ENCODE assay signal across 23 cellular contexts in the genomic region with DNA sequence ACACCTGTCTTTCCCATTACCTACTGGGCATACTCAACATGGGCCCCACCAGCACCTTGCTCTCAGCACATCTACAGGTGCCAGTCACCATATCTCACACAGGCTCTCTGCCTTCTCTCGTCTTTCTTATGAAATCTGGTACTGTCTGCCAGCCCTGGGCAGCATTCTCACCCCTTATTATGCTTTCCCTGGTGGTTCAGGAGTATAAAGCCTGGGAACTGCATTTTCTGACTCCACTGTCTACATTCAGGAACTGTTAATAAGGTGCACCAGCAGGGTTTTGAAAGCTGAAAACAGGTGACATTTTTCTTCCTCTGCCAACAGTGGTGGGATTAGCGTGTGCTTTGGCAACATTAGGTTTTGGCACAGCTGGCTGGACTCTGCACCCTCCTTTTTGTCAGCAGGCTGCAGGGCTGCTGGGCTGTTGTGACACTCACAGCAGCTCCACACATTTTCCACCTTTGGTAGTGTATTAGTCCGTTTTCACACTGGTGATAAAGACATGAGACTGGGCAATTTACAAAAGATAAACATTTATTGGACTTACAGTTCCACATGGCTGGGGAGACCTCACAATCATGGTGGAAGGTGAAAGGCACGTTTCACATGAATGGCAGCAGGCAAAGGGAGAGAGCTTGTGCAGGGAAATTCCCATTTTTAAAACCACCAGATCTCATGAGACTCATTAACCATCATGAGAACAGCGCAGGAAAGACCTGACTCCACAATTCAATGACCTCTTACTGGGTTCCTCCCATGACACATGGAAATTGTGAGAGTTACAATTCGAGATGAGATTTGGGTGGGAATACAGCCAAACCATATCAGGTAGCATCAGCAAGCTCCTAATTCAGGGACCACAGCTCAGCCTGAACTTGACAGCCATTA.
DNase-seq lines count a peak whose midpoint lies in the region; ATAC-seq and TF ChIP-seq lines count a peak whose summit lies in the region.
"Had no signal": no experiment of that assay in that cellular context is flagged by ENCODE, and none has a peak within 500 bp of the region (broad histone marks: within the 10 kb centered on the region; RNA-seq: fewer than 3 reads in every experiment).

No MANE protein-coding gene starts in this region.

- no peak overlapping the region for H3K4ac ChIP-seq in neuronal stem cell (ENCODE audit: low read length)

- in situ Hi-C loops in Caki2 (cut with HindIII; ENCODE audit: low pct_unique_long_range_greater_than_20kb, low sequenced_read_pairs), result no loop called here

- no peaks in the 10 kb centered on the region for H3K27me3 ChIP-seq in neuronal stem cell (ENCODE audit: control insufficient read depth in 3 of 3, insufficient read depth in 3 of 3, low read depth in 1 of 3, low read length in 3 of 3)
- no peaks in the 10 kb centered on the region for H3K27me3 ChIP-seq in uterus
- H3K27me3 ChIP-seq: BLaER1, SJSA1 had no signal

- no peak overlapping the region for H3K14ac ChIP-seq in neuronal stem cell (ENCODE audit: low read length)

- no peak overlapping the region for H3K23ac ChIP-seq in neuronal stem cell (ENCODE audit: low read depth, low read length, poor library complexity)

- H3K36me3 ChIP-seq in neuronal stem cell (replicated peaks in 1 of 2; ENCODE audit: control insufficient read depth in 2 of 2, insufficient read depth in 2 of 2, low read length in 2 of 2) (peaks cover 0 to 10% of the 10 kb centered on the region in 2 donors), uterus (no peaks in the 10 kb centered on the region)
- H3K36me3 ChIP-seq: BLaER1, SJSA1 had no signal

- no peak overlapping the region for H2AK5ac ChIP-seq in neuronal stem cell (ENCODE audit: low read depth, low read length)

- H3K4me3 ChIP-seq in epithelial cell of proximal tubule (ENCODE audit: low read depth, low read length) (no peak overlapping the region), neuronal stem cell (ENCODE audit: low read length in 2 of 2) (no peak overlapping the region), uterus (no peak overlapping the region)
- H3K4me3 ChIP-seq: BLaER1, GM23248, PC-9, SJSA1 had no signal

- no peak overlapping the region for H3K4me2 ChIP-seq in neuronal stem cell (ENCODE audit: insufficient read depth, low read length, poor library complexity, severe bottlenecking)
- H3K4me2 ChIP-seq: BLaER1, KMS-11, PC-9 had no signal

- ATAC-seq in GM18907 (IDR thresholded peaks at IDR 0.05; ENCODE audit: unreplicated experiment), result peak; percentile 45
- ATAC-seq in activated CD8-positive, alpha-beta T cell treated with anti-CD3 and anti-CD28 coated beads for 36 hours, result no peak

- H3K9ac ChIP-seq in neuronal stem cell (ENCODE audit: low read depth, low read length, poor library complexity), result no peak overlapping the region
- H3K9ac ChIP-seq: BLaER1, GM23248, KMS-11 had no signal

- no peak for TF ChIP-seq POLR2A in uterus (IDR thresholded peaks at IDR 0.05)

- H3K36me3 Mint-ChIP-seq in activated CD8-positive, alpha-beta T cell treated with anti-CD3 and anti-CD28 coated beads for 36 hours (ENCODE audit: low read depth), result no peaks in the 10 kb centered on the region
- H3K36me3 Mint-ChIP-seq: CD4-positive, CD25-positive, alpha-beta regulatory T cell; IgD-negative memory B cell had no signal

- peaks cover 2% of the 10 kb centered on the region for H3K27me3 Mint-ChIP-seq in activated CD8-positive, alpha-beta T cell treated with anti-CD3 and anti-CD28 coated beads for 36 hours
- H3K27me3 Mint-ChIP-seq: IgD-negative memory B cell had no signal

- peaks cover 4% of the 10 kb centered on the region for H3K9me3 Mint-ChIP-seq in activated CD8-positive, alpha-beta T cell treated with anti-CD3 and anti-CD28 coated beads for 36 hours

- POLR2A ChIA-PET in activated CD8-positive, alpha-beta T cell treated with anti-CD3 and anti-CD28 coated beads for 36 hours (lab: Charles Lee), result no interaction called here

- H4K91ac ChIP-seq in neuronal stem cell (ENCODE audit: low read depth, low read length, poor library complexity), result no peak overlapping the region

- CTCF ChIA-PET in activated CD8-positive, alpha-beta T cell treated with anti-CD3 and anti-CD28 coated beads for 36 hours (lab: Charles Lee), result no interaction called here

- no peak overlapping the region for H2BK15ac ChIP-seq in neuronal stem cell (ENCODE audit: low read length)

- H2BK12ac ChIP-seq in neuronal stem cell (ENCODE audit: low read length), result peak overlapping the region; percentile 22

- no peak overlapping the region for H2AFZ ChIP-seq in neuronal stem cell (ENCODE audit: low read length)
- H2AFZ ChIP-seq: GM23248, PC-9 had no signal

- no peak overlapping the region for H2BK5ac ChIP-seq in neuronal stem cell (ENCODE audit: low read length)

- no peaks in the 10 kb centered on the region for H3K9me3 ChIP-seq in neuronal stem cell (replicated peaks in 1 of 2; ENCODE audit: control insufficient read depth in 2 of 2, insufficient read depth in 1 of 2, low read depth in 1 of 2, low read length in 2 of 2)
- no peaks in the 10 kb centered on the region for H3K9me3 ChIP-seq in uterus
- H3K9me3 ChIP-seq: BLaER1, SJSA1 had no signal

- no peaks in the 10 kb centered on the region for H3K79me1 ChIP-seq in neuronal stem cell (ENCODE audit: low read depth, low read length)

- no peak overlapping the region for H4K8ac ChIP-seq in neuronal stem cell (ENCODE audit: low read depth, low read length)

- peak overlapping the region; percentile 17 for H3K18ac ChIP-seq in neuronal stem cell (ENCODE audit: low read length)

- no peaks in the 10 kb centered on the region for H3K4me1 ChIP-seq in neuronal stem cell (ENCODE audit: control insufficient read depth in 2 of 2, insufficient read depth in 1 of 2, low read depth in 1 of 2, low read length in 2 of 2)
- H3K4me1 ChIP-seq in uterus, result no peaks in the 10 kb centered on the region
- H3K4me1 ChIP-seq: BLaER1, SJSA1 had no signal

- DNase-seq in Caki2 (ENCODE audit: low read depth), result peak; percentile 53
- peak; percentile 22 for DNase-seq in epithelial cell of proximal tubule (ENCODE audit: low read depth)
- DNase-seq in neuronal stem cell (ENCODE audit: low spot score), result no peak
- no peak for DNase-seq in uterus
- DNase-seq in activated CD8-positive, alpha-beta T cell treated with anti-CD3 and anti-CD28 coated beads for 36 hours, result no peak
- DNase-seq in NCI-H2029 treated with DMSO at 0.1 percent for 48 hours (lab: John Stamatoyannopoulos, UW), result no peak
- DNase-seq: CD4-positive, CD25-positive, alpha-beta regulatory T cell; DMS53; GM23248; H7; MM.1S; NCI-H1694; NCI-H2171; NCI-H226; NCI-H510A; PC-9; Right ventricle myocardium superior; RPMI8226 had no signal

- no peak overlapping the region for H3K27ac Mint-ChIP-seq in activated CD8-positive, alpha-beta T cell treated with anti-CD3 and anti-CD28 coated beads for 36 hours
- H3K27ac Mint-ChIP-seq: CD4-positive, CD25-positive, alpha-beta regulatory T cell; IgD-negative memory B cell had no signal

- H3K4me3 Mint-ChIP-seq in activated CD8-positive, alpha-beta T cell treated with anti-CD3 and anti-CD28 coated beads for 36 hours, result no peak overlapping the region
- H3K4me3 Mint-ChIP-seq: CD4-positive, CD25-positive, alpha-beta regulatory T cell; IgD-negative memory B cell had no signal

- H3K4me1 Mint-ChIP-seq in activated CD8-positive, alpha-beta T cell treated with anti-CD3 and anti-CD28 coated beads for 36 hours (ENCODE audit: low read depth), result no peaks in the 10 kb centered on the region
- H3K4me1 Mint-ChIP-seq: CD4-positive, CD25-positive, alpha-beta regulatory T cell; IgD-negative memory B cell had no signal

- intact Hi-C loops in uterus (cut with DNase I; ENCODE audit: low total_unique reads), result no loop called here
- intact Hi-C loops in activated CD8-positive, alpha-beta T cell treated with anti-CD3 and anti-CD28 coated beads for 36 hours (cut with micrococcal nuclease), result no loop called here

- H3K27ac ChIP-seq in neuronal stem cell (replicated peaks; ENCODE audit: low read length) (no peak overlapping the region), uterus (no peak overlapping the region)
- H3K27ac ChIP-seq: BLaER1, GM23248, KMS-11, PC-9, SJSA1 had no signal

- WGBS in neuronal stem cell (ENCODE audit: extremely low coverage in 2 of 2, insufficient read length in 2 of 2, insufficient replicate concordance in 1 of 2), 2 donors, result no CpG with 5 or more reads among the region's 6 CpGs

- no peak overlapping the region for H2BK120ac ChIP-seq in neuronal stem cell (ENCODE audit: low read depth, low read length)

- TF ChIP-seq CTCF in epithelial cell of proximal tubule (conservative IDR thresholded peaks at IDR 0.05; ENCODE audit: low read depth, low read length), result no peak
- no peak for TF ChIP-seq CTCF in uterus (IDR thresholded peaks at IDR 0.05)
- TF ChIP-seq CTCF in activated CD8-positive, alpha-beta T cell treated with anti-CD3 and anti-CD28 coated beads for 36 hours (IDR thresholded peaks at IDR 0.05), result no peak

Comparison
In these comparisons a context has a peak if more than half of its experiments do, and no peak if none do; other contexts are left out.
1. DNase-seq: peak in Caki2 (single experiment) and epithelial cell of proximal tubule (single experiment); none in neuronal stem cell (single experiment), uterus (0 of 2), activated CD8-positive, alpha-beta T cell treated with anti-CD3 and anti-CD28 coated beads for 36 hours (single experiment) and NCI-H2029 treated with DMSO at 0.1 percent for 48 hours (single experiment).